8 cellular contexts compared by ENCODE assay signal in the genomic region with DNA sequence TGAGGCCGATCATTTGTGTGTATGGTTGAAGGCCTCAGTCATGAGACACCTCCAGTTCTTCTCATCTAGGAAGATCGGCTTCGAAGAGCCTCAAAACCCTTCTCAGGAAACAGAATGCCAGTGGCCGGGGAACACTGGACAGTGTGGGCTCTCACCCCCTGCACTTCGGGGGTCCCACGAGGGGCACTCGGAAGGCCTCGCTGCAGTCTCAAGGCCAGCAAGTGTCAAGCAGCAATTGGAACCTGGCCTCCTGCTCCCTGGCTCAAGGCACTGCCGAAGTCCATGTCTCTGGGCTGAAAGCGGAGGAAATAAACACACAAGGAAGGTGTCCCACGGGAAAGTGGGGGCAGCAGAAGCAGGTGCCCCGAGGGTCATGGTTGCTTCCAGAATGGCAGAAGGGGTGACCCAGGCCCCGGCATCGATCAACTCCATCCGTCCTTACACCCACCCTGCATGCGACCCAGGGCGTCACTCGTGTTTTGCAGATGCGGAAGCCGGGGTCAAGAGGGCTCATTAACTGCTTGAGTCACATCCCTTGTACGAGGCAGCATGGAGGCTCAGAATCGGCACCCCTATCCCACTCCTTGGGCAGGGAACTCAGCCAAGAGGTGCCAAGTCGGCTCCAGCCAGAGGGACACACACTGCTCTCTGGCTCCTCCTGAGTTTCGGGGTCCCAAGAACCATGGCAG.
"Had no signal": no experiment of that assay in that cellular context is flagged by ENCODE, and none has a peak within 500 bp of the region (broad histone marks: within the 10 kb centered on the region; RNA-seq: fewer than 3 reads in every experiment).

No MANE protein-coding gene starts in this region.

- H2AFZ ChIP-seq: GM23248 had no signal

- H3K4me1 ChIP-seq: HAP-1 had no signal

- FAIRE-seq: HTR-8/SVneo, K562 had no signal

- H3K4me3 ChIP-seq: GM23248, HAP-1, K562 had no signal

- H3K4me3 Mint-ChIP-seq: HFFc6 had no signal

- H3K27ac ChIP-seq: GM23248 had no signal

- DNase-seq: GM23248, GOT3, H7, HFFc6, IMR-90 had no signal

- H3K9me3 ChIP-seq: HAP-1 had no signal

- H3K27ac Mint-ChIP-seq: HFFc6 had no signal

- H3K36me3 ChIP-seq: HAP-1 had no signal
